ENCODE assay signal across 27 cellular contexts in genomic region chr4:94767446-94767845, GRCh38. TPM values are rescaled to one million over a fixed set of nuclear protein-coding genes. Genes with fewer than 3 reads are reported as not detected.
"Had no signal": no experiment of that assay in that cellular context is flagged by ENCODE, and none has a peak within 500 bp of the region (broad histone marks: within the 10 kb centered on the region; RNA-seq: fewer than 3 reads in every experiment).

No MANE protein-coding gene starts in this region.

- DNase-seq: activated B cell treated with CpG ODN at 0.5 μM for 24 hours; activated CD4-positive, alpha-beta memory T cell treated with anti-CD3 and anti-CD28 coated beads for 36 hours; activated CD4-positive, alpha-beta T cell treated with anti-CD3 and anti-CD28 coated beads, Interleukin-2, amount 10 ng/mL, durations not matched to agents 24 days and 14 days; activated CD8-positive, alpha-beta memory T cell treated with anti-CD3 and anti-CD28 coated beads, Interleukin-2, amount 50 U/mL, for 48 hours; activated CD8-positive, alpha-beta T cell treated with anti-CD3 and anti-CD28 coated beads, Interleukin-2, amount 10 ng/mL, durations not matched to agents 7 days and 5 days; activated gamma-delta T cell; activated naive CD4-positive, alpha-beta T cell; activated naive CD4-positive, alpha-beta T cell treated with anti-CD3 and anti-CD28 coated beads, Interleukin-2, amount 10 ng/mL, durations not matched to agents 7 days and 5 days; activated naive CD8-positive, alpha-beta T cell treated with anti-CD3 and anti-CD28 coated beads, Interleukin-2, amount 10 ng/mL, durations not matched to agents 7 days and 5 days; activated T-cell treated with anti-CD3 and anti-CD28 coated beads for 4 hours; activated T-cell treated with anti-CD3 and anti-CD28 coated beads, Interleukin-2, amount 50 U/mL, for 24 hours; activated T-cell treated with anti-CD3 and anti-CD28 coated beads, Interleukin-2, amount 50 U/mL, for 72 hours; central memory CD4-positive, alpha-beta T cell; cerebellar nuclear complex; colonic mucosa; effector CD8-positive, alpha-beta T cell; gastrocnemius medialis; glutamatergic neuron; heart left ventricle; hypothalamus; T1000; WERI-Rb-1 had no signal

- H3K9me3 Mint-ChIP-seq: activated B cell treated with CpG ODN at 0.5 μM for 24 hours; activated CD4-positive, alpha-beta memory T cell treated with anti-CD3 and anti-CD28 coated beads for 36 hours; activated CD4-positive, alpha-beta T cell treated with anti-CD3 and anti-CD28 coated beads, Interleukin-2, amount 10 ng/mL, durations not matched to agents 24 days and 14 days; activated naive CD4-positive, alpha-beta T cell treated with anti-CD3 and anti-CD28 coated beads, Interleukin-2, amount 10 ng/mL, durations not matched to agents 7 days and 5 days; activated naive CD4-positive, alpha-beta T cell treated with anti-CD3 and anti-CD28 coated beads, Interleukin-2, amount 50 U/mL, for 72 hours; activated naive CD8-positive, alpha-beta T cell treated with anti-CD3 and anti-CD28 coated beads, Interleukin-2, amount 10 ng/mL, durations not matched to agents 7 days and 5 days; activated T-cell treated with anti-CD3 and anti-CD28 coated beads, Interleukin-2, amount 50 U/mL, for 24 hours; activated T-cell treated with anti-CD3 and anti-CD28 coated beads, Interleukin-2, amount 50 U/mL, for 72 hours; brain; T-helper 2 cell treated with Interferon-gamma antibody and Interleukin-4, amounts not matched to agents 5 μg/mL and 100 μg/mL, for 36 hours had no signal

- ATAC-seq: activated CD4-positive, CD25-positive, alpha-beta regulatory T cell treated with anti-CD3 and anti-CD28 coated beads, Interleukin-2, amount 50 U/mL, for 24 hours; activated CD8-positive, alpha-beta T cell treated with anti-CD3 and anti-CD28 coated beads, Interleukin-2, amount 10 ng/mL, durations not matched to agents 7 days and 5 days; activated naive CD4-positive, alpha-beta T cell treated with anti-CD3 and anti-CD28 coated beads, Interleukin-2, amount 50 U/mL, for 72 hours; activated T-cell treated with anti-CD3 and anti-CD28 coated beads, Interleukin-2, amount 50 U/mL, for 72 hours; esophagus mucosa; gastrocnemius medialis; heart left ventricle had no signal

- H3K36me3 Mint-ChIP-seq: activated CD4-positive, alpha-beta memory T cell treated with anti-CD3 and anti-CD28 coated beads for 36 hours; activated naive CD4-positive, alpha-beta T cell treated with anti-CD3 and anti-CD28 coated beads, Interleukin-2, amount 10 ng/mL, durations not matched to agents 7 days and 5 days; activated naive CD4-positive, alpha-beta T cell treated with anti-CD3 and anti-CD28 coated beads, Interleukin-2, amount 50 U/mL, for 72 hours; activated naive CD8-positive, alpha-beta T cell treated with anti-CD3 and anti-CD28 coated beads, Interleukin-2, amount 10 ng/mL, durations not matched to agents 7 days and 5 days; brain had no signal

- H3K4me3 Mint-ChIP-seq: activated B cell treated with CpG ODN at 0.5 μM for 24 hours; activated CD4-positive, alpha-beta memory T cell treated with anti-CD3 and anti-CD28 coated beads for 36 hours; activated CD4-positive, alpha-beta T cell treated with anti-CD3 and anti-CD28 coated beads, Interleukin-2, amount 10 ng/mL, durations not matched to agents 24 days and 14 days; activated CD8-positive, alpha-beta T cell treated with anti-CD3 and anti-CD28 coated beads, Interleukin-2, amount 10 ng/mL, durations not matched to agents 7 days and 5 days; activated naive CD4-positive, alpha-beta T cell treated with anti-CD3 and anti-CD28 coated beads, Interleukin-2, amount 10 ng/mL, durations not matched to agents 7 days and 5 days; activated naive CD8-positive, alpha-beta T cell treated with anti-CD3 and anti-CD28 coated beads, Interleukin-2, amount 10 ng/mL, durations not matched to agents 7 days and 5 days; activated T-cell treated with anti-CD3 and anti-CD28 coated beads, Interleukin-2, amount 50 U/mL, for 24 hours; activated T-cell treated with anti-CD3 and anti-CD28 coated beads, Interleukin-2, amount 50 U/mL, for 72 hours; brain; T-helper 2 cell treated with Interferon-gamma antibody and Interleukin-4, amounts not matched to agents 5 μg/mL and 100 μg/mL, for 36 hours had no signal

- H3K27ac Mint-ChIP-seq: activated B cell treated with CpG ODN at 0.5 μM for 24 hours; activated CD4-positive, alpha-beta memory T cell treated with anti-CD3 and anti-CD28 coated beads for 36 hours; activated CD4-positive, alpha-beta T cell treated with anti-CD3 and anti-CD28 coated beads, Interleukin-2, amount 10 ng/mL, durations not matched to agents 24 days and 14 days; activated CD8-positive, alpha-beta T cell treated with anti-CD3 and anti-CD28 coated beads, Interleukin-2, amount 10 ng/mL, durations not matched to agents 7 days and 5 days; activated naive CD4-positive, alpha-beta T cell treated with anti-CD3 and anti-CD28 coated beads, Interleukin-2, amount 10 ng/mL, durations not matched to agents 7 days and 5 days; activated naive CD4-positive, alpha-beta T cell treated with anti-CD3 and anti-CD28 coated beads, Interleukin-2, amount 50 U/mL, for 72 hours; activated naive CD8-positive, alpha-beta T cell treated with anti-CD3 and anti-CD28 coated beads, Interleukin-2, amount 10 ng/mL, durations not matched to agents 7 days and 5 days; activated T-cell treated with anti-CD3 and anti-CD28 coated beads, Interleukin-2, amount 50 U/mL, for 24 hours; activated T-cell treated with anti-CD3 and anti-CD28 coated beads, Interleukin-2, amount 50 U/mL, for 72 hours; brain; T-helper 2 cell treated with Interferon-gamma antibody and Interleukin-4, amounts not matched to agents 5 μg/mL and 100 μg/mL, for 36 hours had no signal

- H3K4me1 Mint-ChIP-seq: activated B cell treated with CpG ODN at 0.5 μM for 24 hours; activated CD4-positive, alpha-beta T cell treated with anti-CD3 and anti-CD28 coated beads, Interleukin-2, amount 10 ng/mL, durations not matched to agents 24 days and 14 days; activated naive CD4-positive, alpha-beta T cell treated with anti-CD3 and anti-CD28 coated beads, Interleukin-2, amount 10 ng/mL, durations not matched to agents 7 days and 5 days; activated naive CD8-positive, alpha-beta T cell treated with anti-CD3 and anti-CD28 coated beads, Interleukin-2, amount 10 ng/mL, durations not matched to agents 7 days and 5 days had no signal

RNA-seq across cellular contexts. Expression of gene BMPR1B, which starts 9.7 kb away (rescaled TPM):
- total RNA-seq: activated B cell treated with CpG ODN at 0.5 μM for 24 hours; activated CD4-positive, alpha-beta memory T cell treated with anti-CD3 and anti-CD28 coated beads for 36 hours; activated CD4-positive, alpha-beta T cell treated with anti-CD3 and anti-CD28 coated beads, Interleukin-2, amount 10 ng/mL, durations not matched to agents 24 days and 14 days; activated CD8-positive, alpha-beta T cell treated with anti-CD3 and anti-CD28 coated beads, Interleukin-2, amount 10 ng/mL, durations not matched to agents 7 days and 5 days; activated naive CD4-positive, alpha-beta T cell treated with anti-CD3 and anti-CD28 coated beads, Interleukin-2, amount 50 U/mL, for 72 hours; activated naive CD8-positive, alpha-beta T cell treated with anti-CD3 and anti-CD28 coated beads, Interleukin-2, amount 10 ng/mL, durations not matched to agents 7 days and 5 days; activated T-cell treated with anti-CD3 and anti-CD28 coated beads, Interleukin-2, amount 50 U/mL, for 72 hours had no signal
